In genomic region chr9:37027582-37028424, GRCh38 we compare ENCODE assay signal across 1 cellular context.
TF ChIP-seq lines count a peak whose summit lies in the region.

No MANE protein-coding gene starts in this region.

TF ChIP-seq in WTC11, 78 proteins besides CTCF, POLR2A, EP300 and RAD21 (continued from another document and continues in another):
- TF ChIP-seq FOXP4 (CRISPR knock-in tag; IDR thresholded peaks at IDR 0.05) (peak; percentile 99), IRF2 (CRISPR knock-in tag; IDR thresholded peaks at IDR 0.05; ENCODE audit: borderline replicate concordance, low read depth) (0 out of 2 replicates have a peak, but pooled peaks have one; percentile 81), JUN (CRISPR knock-in tag; IDR thresholded peaks at IDR 0.05) (peak; percentile 94), KAT7 (CRISPR knock-in tag; IDR thresholded peaks at IDR 0.05; ENCODE audit: borderline replicate concordance) (peak; percentile 99), ZNF138 (CRISPR knock-in tag; conservative IDR thresholded peaks at IDR 0.05) (peak; percentile 88), ATF3 (CRISPR knock-in tag; conservative IDR thresholded peaks at IDR 0.05) (0 out of 2 replicates have a peak, but pooled peaks have one; percentile 54), AR (CRISPR knock-in tag; IDR thresholded peaks at IDR 0.05) (no peak), PRDM15 (CRISPR knock-in tag; IDR thresholded peaks at IDR 0.05) (peak; percentile 56; the same call in 1 of the 2 replicates), GTF2I (CRISPR knock-in tag; conservative IDR thresholded peaks at IDR 0.05) (no peak), ATF1 (CRISPR knock-in tag; IDR thresholded peaks at IDR 0.05) (no peak), HMGXB4 (CRISPR knock-in tag; IDR thresholded peaks at IDR 0.05) (no peak; the same call in 1 of the 2 replicates), ETV6 (CRISPR knock-in tag; IDR thresholded peaks at IDR 0.05) (peak; percentile 98), NR3C1 (CRISPR knock-in tag; conservative IDR thresholded peaks at IDR 0.05; ENCODE audit: low read depth) (peak; percentile 97), FOXJ3 (CRISPR knock-in tag; IDR thresholded peaks at IDR 0.05; ENCODE audit: borderline replicate concordance) (no peak), EMX1 (CRISPR knock-in tag; IDR thresholded peaks at IDR 0.05) (no peak), NR2C2 (CRISPR knock-in tag; IDR thresholded peaks at IDR 0.05) (peak; percentile 72; the same call in 1 of the 2 replicates), ERG (CRISPR knock-in tag; IDR thresholded peaks at IDR 0.05) (no peak), CREM (CRISPR knock-in tag; IDR thresholded peaks at IDR 0.05) (peak; percentile 79; the same call in 1 of the 2 replicates), FOXP1 (CRISPR knock-in tag; IDR thresholded peaks at IDR 0.05; ENCODE audit: borderline replicate concordance) (peak; percentile 99), ZBTB21 (CRISPR knock-in tag; IDR thresholded peaks at IDR 0.05; ENCODE audit: borderline replicate concordance) (peak; percentile 92; the same call in 1 of the 2 replicates), JAZF1 (CRISPR knock-in tag; IDR thresholded peaks at IDR 0.05) (no peak), OVOL2 (CRISPR knock-in tag; IDR thresholded peaks at IDR 0.05; ENCODE audit: borderline replicate concordance) (no peak), SP1 (CRISPR knock-in tag; conservative IDR thresholded peaks at IDR 0.05) (peak; percentile 98), USF2 (CRISPR knock-in tag; IDR thresholded peaks at IDR 0.05) (peak; percentile 52; the same call in 1 of the 2 replicates), SOX15 (CRISPR knock-in tag; IDR thresholded peaks at IDR 0.05) (no peak), ZNF219 (CRISPR knock-in tag; IDR thresholded peaks at IDR 0.05; ENCODE audit: borderline replicate concordance) (peak; percentile 86; the same call in 1 of the 2 replicates), PRRX2 (CRISPR knock-in tag; IDR thresholded peaks at IDR 0.05) (no peak), E2F4 (CRISPR knock-in tag; IDR thresholded peaks at IDR 0.05; ENCODE audit: borderline replicate concordance, low read depth) (peak; percentile 92), ATF2 (CRISPR knock-in tag; IDR thresholded peaks at IDR 0.05; ENCODE audit: borderline replicate concordance, low read depth) (peak; percentile 71; the same call in 1 of the 2 replicates), TP53 (CRISPR knock-in tag; IDR thresholded peaks at IDR 0.05) (peak; percentile 98), CREB1 (CRISPR knock-in tag; IDR thresholded peaks at IDR 0.05) (0 out of 2 replicates have a peak, but pooled peaks have one; percentile 61), NFE2L1 (CRISPR knock-in tag; IDR thresholded peaks at IDR 0.05) (peak; percentile 76; the same call in 1 of the 2 replicates), ZNF317 (CRISPR knock-in tag; IDR thresholded peaks at IDR 0.05; ENCODE audit: borderline replicate concordance, low read depth) (peak; percentile 60; the same call in 1 of the 2 replicates), NFYB (CRISPR knock-in tag; conservative IDR thresholded peaks at IDR 0.05; ENCODE audit: low read depth) (peak; percentile 88), E2F1 (CRISPR knock-in tag; IDR thresholded peaks at IDR 0.05) (peak; percentile 91; the same call in 1 of the 2 replicates), TCF7 (CRISPR knock-in tag; IDR thresholded peaks at IDR 0.05; ENCODE audit: low read depth) (peak; percentile 96), GABPB1 (CRISPR knock-in tag; IDR thresholded peaks at IDR 0.05) (peak; percentile 78), CBFB (CRISPR knock-in tag; IDR thresholded peaks at IDR 0.05; ENCODE audit: low read depth) (peak; percentile 97; the same call in 1 of the 2 replicates), MLX (CRISPR knock-in tag; IDR thresholded peaks at IDR 0.05) (no peak; the same call in 1 of the 2 replicates), MXD4 (CRISPR knock-in tag; IDR thresholded peaks at IDR 0.05; ENCODE audit: borderline replicate concordance) (no peak), SMAD3 (CRISPR knock-in tag; IDR thresholded peaks at IDR 0.05; ENCODE audit: borderline replicate concordance) (no peak; the same call in 1 of the 2 replicates), ZNF263 (CRISPR knock-in tag; IDR thresholded peaks at IDR 0.05; ENCODE audit: low read depth) (peak; percentile 34; the same call in 1 of the 2 replicates), SMAD4 (CRISPR knock-in tag; IDR thresholded peaks at IDR 0.05) (peak; percentile 92), FOXK1 (CRISPR knock-in tag; IDR thresholded peaks at IDR 0.05) (peak; percentile 95), TEAD1 (CRISPR knock-in tag; IDR thresholded peaks at IDR 0.05) (peak; percentile 99), ZNF423 (CRISPR knock-in tag; IDR thresholded peaks at IDR 0.05) (0 out of 2 replicates have a peak, but pooled peaks have one; percentile 9)
